Comparison of ENCODE assay signal across 40 cellular contexts in genomic region chr5:150809363-150809762, GRCh38. TPM values are rescaled to one million over a fixed set of nuclear protein-coding genes. Genes with fewer than 3 reads are reported as not detected.
"Had no signal": no experiment of that assay in that cellular context is flagged by ENCODE, and none has a peak within 500 bp of the region (broad histone marks: within the 10 kb centered on the region; RNA-seq: fewer than 3 reads in every experiment).

No MANE protein-coding gene starts in this region.

- H3K27ac ChIP-seq: brain microvascular endothelial cell, coronary artery, dorsolateral prefrontal cortex, gastroesophageal sphincter, lower lobe of right lung, neural progenitor cell, parathyroid adenoma, psoas muscle, right atrium auricular region, stomach, thyroid gland, upper lobe of left lung, vagina, WERI-Rb-1 had no signal

- H3K27me3 ChIP-seq: brain microvascular endothelial cell, neural progenitor cell, right atrium auricular region, stomach, thyroid gland, upper lobe of left lung, vagina had no signal

- H3K79me2 ChIP-seq: parathyroid adenoma had no signal

- H2AFZ ChIP-seq: neural progenitor cell, parathyroid adenoma had no signal

- H3K4me1 ChIP-seq: gastroesophageal sphincter, lower lobe of right lung, neural progenitor cell, parathyroid adenoma, psoas muscle, right atrium auricular region, stomach, thyroid gland, upper lobe of left lung, vagina had no signal

- H3K36me3 Mint-ChIP-seq: activated naive CD4-positive, alpha-beta T cell treated with anti-CD3 and anti-CD28 coated beads, Interleukin-2, amount 10 ng/mL, durations not matched to agents 7 days and 5 days; immature natural killer cell; natural killer cell; neural progenitor cell had no signal

- H3K27ac Mint-ChIP-seq: activated naive CD4-positive, alpha-beta T cell treated with anti-CD3 and anti-CD28 coated beads, Interleukin-2, amount 10 ng/mL, durations not matched to agents 7 days and 5 days; activated naive CD8-positive, alpha-beta T cell treated with anti-CD3 and anti-CD28 coated beads, Interleukin-2, amount 10 ng/mL, durations not matched to agents 7 days and 5 days; activated T-helper 1 cell treated with anti-CD3 and anti-CD28 coated beads, Interleukin-12 subunit alpha, Interleukin-12 subunit beta, Interleukin-2, Interleukin-4 antibody, amounts not matched to agents 30 ng/mL and 10 ng/mL and 1 ng/mL, durations not matched to agents 14 hours and 24 hours and 36 hours; effector memory CD8-positive, alpha-beta T cell; immature natural killer cell; natural killer cell; neural progenitor cell; stimulated activated naive B cell treated with anti-CD40 and anti-IgM and Interleukin-4, amounts not matched to agents 10 μg/mL and 1 μg/mL and 100 μg/mL, for 72 hours had no signal

- H3K9ac ChIP-seq: neural progenitor cell, parathyroid adenoma had no signal

- H3K36me3 ChIP-seq: brain microvascular endothelial cell, gastroesophageal sphincter, lower lobe of right lung, neural progenitor cell, right atrium auricular region, thyroid gland, upper lobe of left lung, vagina, WERI-Rb-1 had no signal

- DNase-seq: activated CD4-positive, alpha-beta T cell treated with anti-CD3 and anti-CD28 coated beads for 48 hours; activated CD4-positive, alpha-beta T cell treated with anti-CD3 and anti-CD28 coated beads, Interleukin-2, amount 50 U/mL, for 48 hours; activated CD8-positive, alpha-beta memory T cell treated with anti-CD3 and anti-CD28 coated beads, Interleukin-2, amount 50 U/mL, for 4 hours; activated gamma-delta T cell; activated naive CD4-positive, alpha-beta T cell treated with anti-CD3 and anti-CD28 coated beads, Interleukin-2, amount 10 ng/mL, durations not matched to agents 7 days and 5 days; activated naive CD8-positive, alpha-beta T cell treated with anti-CD3 and anti-CD28 coated beads, Interleukin-2, amount 10 ng/mL, durations not matched to agents 7 days and 5 days; activated T-cell treated with anti-CD3 and anti-CD28 coated beads, Interleukin-2, amount 50 U/mL, for 1 hour; amniotic stem cell; brain microvascular endothelial cell; dorsolateral prefrontal cortex; effector memory CD8-positive, alpha-beta T cell; hypothalamus; immature natural killer cell; lower lobe of right lung; mesenchymal stem cell; natural killer cell; occipital lobe; psoas muscle; stimulated activated CD4-positive, alpha-beta T cell treated with anti-CD3 and anti-CD28 coated beads, Interleukin-15, amount 100 ng/mL, for 24 hours; stimulated activated CD4-positive, alpha-beta T cell treated with anti-CD3 and anti-CD28 coated beads, Interleukin-2, amount 100 ng/mL, for 24 hours; stimulated activated naive B cell treated with anti-CD40 and anti-IgM and Interleukin-4, amounts not matched to agents 10 μg/mL and 1 μg/mL and 100 μg/mL, for 72 hours; stomach; thyroid gland; upper lobe of left lung; WERI-Rb-1 had no signal

- H3K9me3 ChIP-seq: gastroesophageal sphincter, lower lobe of right lung, psoas muscle, right atrium auricular region, stomach, thyroid gland, upper lobe of left lung, vagina had no signal

- H3K4me1 Mint-ChIP-seq: activated naive CD4-positive, alpha-beta T cell treated with anti-CD3 and anti-CD28 coated beads, Interleukin-2, amount 10 ng/mL, durations not matched to agents 7 days and 5 days; immature natural killer cell; natural killer cell; neural progenitor cell; stimulated activated naive B cell treated with anti-CD40 and anti-IgM and Interleukin-4, amounts not matched to agents 10 μg/mL and 1 μg/mL and 100 μg/mL, for 72 hours had no signal

- H3K4me3 ChIP-seq: coronary artery, dorsolateral prefrontal cortex, gastroesophageal sphincter, lower lobe of right lung, neural progenitor cell, psoas muscle, right atrium auricular region, smooth muscle cell, stomach, thyroid gland, upper lobe of left lung, vagina had no signal

- H3K4me2 ChIP-seq: neural progenitor cell, smooth muscle cell had no signal

- ATAC-seq: activated CD4-positive, CD25-positive, alpha-beta regulatory T cell treated with anti-CD3 and anti-CD28 coated beads, Interleukin-2, amount 50 U/mL, for 24 hours; effector memory CD8-positive, alpha-beta T cell; gastroesophageal sphincter; left lobe of liver; lower lobe of right lung; natural killer cell; psoas muscle; stimulated activated naive B cell treated with anti-CD40 and anti-IgM and Interleukin-4, amounts not matched to agents 10 μg/mL and 1 μg/mL and 100 μg/mL, for 72 hours had no signal

- H3K9me3 Mint-ChIP-seq: activated naive CD4-positive, alpha-beta T cell treated with anti-CD3 and anti-CD28 coated beads, Interleukin-2, amount 10 ng/mL, durations not matched to agents 7 days and 5 days; effector memory CD8-positive, alpha-beta T cell; immature natural killer cell; natural killer cell; neural progenitor cell had no signal

- H3K4me3 Mint-ChIP-seq: activated naive CD4-positive, alpha-beta T cell treated with anti-CD3 and anti-CD28 coated beads, Interleukin-2, amount 10 ng/mL, durations not matched to agents 7 days and 5 days; activated naive CD8-positive, alpha-beta T cell treated with anti-CD3 and anti-CD28 coated beads, Interleukin-2, amount 10 ng/mL, durations not matched to agents 7 days and 5 days; activated T-helper 1 cell treated with anti-CD3 and anti-CD28 coated beads, Interleukin-12 subunit alpha, Interleukin-12 subunit beta, Interleukin-2, Interleukin-4 antibody, amounts not matched to agents 30 ng/mL and 10 ng/mL and 1 ng/mL, durations not matched to agents 14 hours and 24 hours and 36 hours; effector memory CD8-positive, alpha-beta T cell; immature natural killer cell; natural killer cell; neural progenitor cell; stimulated activated naive B cell treated with anti-CD40 and anti-IgM and Interleukin-4, amounts not matched to agents 10 μg/mL and 1 μg/mL and 100 μg/mL, for 72 hours had no signal

RNA-seq across cellular contexts. Expression of gene IRGM, which starts 37.0 kb away (rescaled TPM):
- total RNA-seq: astrocyte, cardiac septum, endothelial cell of umbilical vein, fibroblast of villous mesenchyme, gastroesophageal sphincter, kidney epithelial cell, left lobe of liver, occipital lobe, psoas muscle, right atrium auricular region had no signal
- polyA plus RNA-seq: endothelial cell of umbilical vein, psoas muscle, stomach had no signal
